In genomic region chr7:149625947-149626392, GRCh38 we compare ENCODE assay signal across 9 cellular contexts.
DNase-seq lines count a peak whose midpoint lies in the region; ATAC-seq and TF ChIP-seq lines count a peak whose summit lies in the region.
"Had no signal": no experiment of that assay in that cellular context is flagged by ENCODE, and none has a peak within 500 bp of the region (broad histone marks: within the 10 kb centered on the region; RNA-seq: fewer than 3 reads in every experiment).

No MANE protein-coding gene starts in this region.

- peaks cover 23 to 34% (median 29%) of the 10 kb centered on the region in 4 donors for H3K4me1 ChIP-seq in stomach
- H3K4me1 ChIP-seq: foreskin keratinocyte had no signal

- H3K4me3 ChIP-seq in LNCaP clone FGC (ENCODE audit: low read depth, low read length) (peak overlapping the region; percentile 96), stomach (no peak overlapping the region)

- intact Hi-C loops in sciatic nerve (cut with DNase I) (no loop called here), stomach (cut with DNase I; ENCODE audit: low total_unique reads) (no loop called here)

- peak overlapping the region in 1 of 5 donors; percentile 8 for H3K27ac ChIP-seq in stomach

- peaks cover 2 to 9% (median 4%) of the 10 kb centered on the region in 4 donors for H3K36me3 ChIP-seq in stomach

- TF ChIP-seq CTCF in LNCaP clone FGC (IDR thresholded peaks at IDR 0.05; ENCODE audit: control insufficient read depth, extremely low read depth, insufficient read depth) (no peak), stomach (IDR thresholded peaks at IDR 0.05) (no peak)

- DNase-seq in EL: peak; percentile 6
- DNase-seq in LNCaP clone FGC (ENCODE audit: low read depth): peak; percentile 97
- peak; percentile 26 for DNase-seq in fibroblast of gingiva (ENCODE audit: low read depth)
- no peak for DNase-seq in sciatic nerve (ENCODE audit: low spot score)
- no peak for DNase-seq in NCI-H2081 (lab: John Stamatoyannopoulos, UW)
- DNase-seq in GM03348 (ENCODE audit: low spot score): no peak
- no peak for DNase-seq in stomach
- DNase-seq: NCI-H1417 treated with DMSO at 0.1 percent for 48 hours had no signal

- 40 to 62% (median 49%) methylated on average over 7 of the region's 7 CpGs for WGBS in stomach, 5 donors

- H3K9me3 ChIP-seq in stomach: no peaks in the 10 kb centered on the region

- H3K27me3 ChIP-seq in stomach: peaks cover 0 to 7% (median 0%) of the 10 kb centered on the region in 3 donors

- no peak for TF ChIP-seq POLR2A in stomach (IDR thresholded peaks at IDR 0.05)

- peak; percentile 61 for ATAC-seq in sciatic nerve

- TF ChIP-seq EP300 in stomach (IDR thresholded peaks at IDR 0.05): no peak

Comparison
In these comparisons a context has a peak if more than half of its experiments do, and no peak if none do; other contexts are left out.
1. DNase-seq: peak in EL (single experiment), LNCaP clone FGC (single experiment) and fibroblast of gingiva (single experiment); none in sciatic nerve (single experiment), NCI-H2081 (0 of 2), GM03348 (single experiment) and stomach (single experiment).